ENCODE assay signal across 9 cellular contexts in genomic region chr19:4556574-4557185, GRCh38. TPM values are rescaled to one million over a fixed set of nuclear protein-coding genes. Genes with fewer than 3 reads are reported as not detected.
DNase-seq lines count a peak whose midpoint lies in the region; ATAC-seq and TF ChIP-seq lines count a peak whose summit lies in the region.
"Had no signal": no experiment of that assay in that cellular context is flagged by ENCODE, and none has a peak within 500 bp of the region (broad histone marks: within the 10 kb centered on the region; RNA-seq: fewer than 3 reads in every experiment).

No MANE protein-coding gene starts in this region.

- CTCF ChIA-PET in HEK293T (lab: Yijun Ruan, JAX), result no interaction called here

- no peaks in the 10 kb centered on the region for H3K36me3 ChIP-seq in gastrocnemius medialis
- H3K36me3 ChIP-seq: neutrophil had no signal

- H3K27me3 ChIP-seq in gastrocnemius medialis, result no peaks in the 10 kb centered on the region
- H3K27me3 ChIP-seq: neutrophil had no signal

- intact Hi-C loops in left colon (cut with DNase I, micrococcal nuclease) (no loop called here), gastrocnemius medialis (cut with DNase I; ENCODE audit: low total_unique reads) (loop anchor here (10.0 kb wide), 1 partner anchor 218 kb away; no protein-coding TSS in a partner anchor)

- no peak for TF ChIP-seq CTCF in gastrocnemius medialis (IDR thresholded peaks at IDR 0.05 in 4 of 5, conservative IDR thresholded peaks at IDR 0.05 in 1 of 5)

- no peak overlapping the region for H3K4me3 ChIP-seq in gastrocnemius medialis

- no peak for TF ChIP-seq POLR2A in gastrocnemius medialis (IDR thresholded peaks at IDR 0.05)

- in situ Hi-C loops in gastrocnemius medialis (cut with MboI; ENCODE audit: low sequenced_read_pairs in 4 of 4), result no loop called here

- H3K9me3 ChIP-seq in gastrocnemius medialis, result no peaks in the 10 kb centered on the region
- H3K9me3 ChIP-seq: neutrophil had no signal

- no peaks in the 10 kb centered on the region for H3K4me1 ChIP-seq in gastrocnemius medialis

- POLR2A ChIA-PET in HEK293T (lab: Yijun Ruan, JAX), result no interaction called here

- ATAC-seq in left colon (peak; percentile 73), gastrocnemius medialis (no peak), HG03442 (IDR thresholded peaks at IDR 0.05; ENCODE audit: unreplicated experiment) (no peak)

- H3K27ac ChIP-seq in gastrocnemius medialis, result no peak overlapping the region
- H3K27ac ChIP-seq: neutrophil had no signal

- DNase-seq in CMK (ENCODE audit: low read depth) (peak; percentile 63), HEK293T (ENCODE audit: extremely low spot score) (peak; percentile 99), SKM-1 treated with dmso at 0.1 percent for 144 hours (lab: John Stamatoyannopoulos, UW; ENCODE audit: unreplicated experiment) (peak; percentile 12), left colon (peak; percentile 39 to 54), C1 segment of cervical spinal cord (lab: John Stamatoyannopoulos, UW) (no peak), gastrocnemius medialis (no peak), NCI-H2171 treated with DMSO at 0.1 percent for 48 hours (lab: John Stamatoyannopoulos, UW) (no peak)

TF ChIP-seq in HEK293T, 16 proteins besides CTCF, POLR2A, EP300 and RAD21:
- TF ChIP-seq PKNOX1 (IDR thresholded peaks at IDR 0.05) (no peak), SP1 (IDR thresholded peaks at IDR 0.05) (no peak), FOXA1 (IDR thresholded peaks at IDR 0.05) (no peak), HDGF (IDR thresholded peaks at IDR 0.05; ENCODE audit: borderline replicate concordance) (no peak), L3MBTL2 (conservative IDR thresholded peaks at IDR 0.05) (no peak), SUZ12 (IDR thresholded peaks at IDR 0.05) (no peak), NFRKB (IDR thresholded peaks at IDR 0.05) (no peak), ELF4 (IDR thresholded peaks at IDR 0.05) (no peak), ZNF384 (IDR thresholded peaks at IDR 0.05) (no peak), CTBP1 (IDR thresholded peaks at IDR 0.05; ENCODE audit: borderline replicate concordance) (no peak), LEF1 (IDR thresholded peaks at IDR 0.05; ENCODE audit: borderline replicate concordance) (no peak), BHLHE40 (IDR thresholded peaks at IDR 0.05; ENCODE audit: borderline replicate concordance) (no peak), ARNT (IDR thresholded peaks at IDR 0.05) (no peak), FOXK2 (IDR thresholded peaks at IDR 0.05) (no peak), FOXM1 (IDR thresholded peaks at IDR 0.05; ENCODE audit: borderline replicate concordance) (no peak), TARDBP (IDR thresholded peaks at IDR 0.05) (no peak)

RNA-seq across cellular contexts. Expression of gene SEMA6B, which starts 2.8 kb away (rescaled TPM):
- 1 to 10 TPM; 2.6 to 2.8 TPM for total RNA-seq in left colon
- 1 to 10 TPM; 1.4 to 3.3 (median 2.6) TPM for total RNA-seq in gastrocnemius medialis

RNA-seq across cellular contexts. Expression of gene LRG1, which starts 16.8 kb away (rescaled TPM):
- 10 to 100 TPM; 11.6 to 31.8 TPM for total RNA-seq in left colon
- 1 to 10 TPM in 1 of 4 donors, under 1 TPM in 2, not detected in 1; 0.15 to 2.7 (median 0.98) TPM for total RNA-seq in gastrocnemius medialis

RNA-seq across cellular contexts. Expression of gene PLIN5, which starts 21.7 kb away (rescaled TPM):
- 1 to 10 TPM; 1.9 to 2.2 TPM for total RNA-seq in left colon
- total RNA-seq in gastrocnemius medialis, result 100 to 1,000 TPM in 1 of 4 donors, 10 to 100 TPM in 3; 23.5 to 127 (median 52.9) TPM

RNA-seq across cellular contexts. Expression of gene PLIN4, which starts 38.4 kb away (rescaled TPM):
- total RNA-seq in left colon, result 10 to 100 TPM in 1 of 2 donors, under 1 TPM in 1; 0.24 to 12.0 TPM
- 100 to 1,000 TPM in 3 of 4 donors, 10 to 100 TPM in 1; 79.6 to 282 (median 152) TPM for total RNA-seq in gastrocnemius medialis

Comparison
In these comparisons a context has a peak if more than half of its experiments do, and no peak if none do; other contexts are left out.
1. DNase-seq: peak in CMK (single experiment), HEK293T (single experiment), SKM-1 treated with dmso at 0.1 percent for 144 hours (single experiment) and left colon (2 of 2); none in C1 segment of cervical spinal cord (0 of 14), gastrocnemius medialis (0 of 2) and NCI-H2171 treated with DMSO at 0.1 percent for 48 hours (single experiment).
2. RNA of gene PLIN5, which starts 21.7 kb away (total RNA-seq): 23.5 to 127 TPM in gastrocnemius medialis; 1.9 to 2.2 TPM in left colon; every median in the first group is over 4 times any median in the second.